In the genomic region with DNA sequence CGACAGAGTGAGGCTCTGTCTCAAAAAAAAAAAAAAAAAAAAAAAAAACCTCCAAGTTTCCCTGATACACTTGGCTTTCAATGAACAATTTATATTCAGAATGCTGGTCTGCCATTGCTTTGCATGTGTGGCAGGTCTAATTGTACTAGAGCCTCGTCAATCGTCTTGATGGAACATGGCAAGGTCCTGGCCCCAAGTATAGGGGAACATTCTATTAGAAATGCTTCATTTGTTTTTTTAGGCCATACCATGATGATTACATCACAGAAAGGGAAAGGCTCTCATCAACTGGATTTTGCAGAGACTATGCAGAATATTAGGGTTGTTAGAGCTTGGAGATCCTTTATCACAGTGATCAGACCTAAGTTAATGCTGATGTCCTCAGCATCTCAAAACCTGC, we compare ENCODE assay signal across 22 cellular contexts. TPM values are rescaled to one million over a fixed set of nuclear protein-coding genes. Genes with fewer than 3 reads are reported as not detected.
A peak's percentile ranks its signal among the peaks of the same experiment; 100 is the strongest.
DNase-seq lines count a peak whose midpoint lies in the region; ATAC-seq and TF ChIP-seq lines count a peak whose summit lies in the region.
"Had no signal": no experiment of that assay in that cellular context is flagged by ENCODE, and none has a peak within 500 bp of the region (broad histone marks: within the 10 kb centered on the region; RNA-seq: fewer than 3 reads in every experiment).

No MANE protein-coding gene starts in this region.

- ATAC-seq in esophagus mucosa, result no peak
- ATAC-seq: HepG2 had no signal

- no peaks in the 10 kb centered on the region for H3K9me3 ChIP-seq in MG63

- H3K27ac ChIP-seq in 22Rv1, result peak overlapping the region; percentile 56
- H3K27ac ChIP-seq: HL-60 had no signal

- DNase-seq in HFFc6 (peak; percentile 26), astrocyte of the hippocampus (ENCODE audit: low read depth, low spot score) (peak; percentile 16), nephron progenitor cell (no peak), MG63 (no peak), NCI-H2081 treated with DMSO at 0.1 percent for 48 hours (lab: John Stamatoyannopoulos, UW) (no peak), DMS 273 treated with DMSO at 0.1 percent for 48 hours (lab: John Stamatoyannopoulos, UW) (no peak)
- DNase-seq: 8988T; KBM-7; NCI-H1092 treated with DMSO at 0.1 percent for 48 hours; NCI-H1436 treated with DMSO at 0.1 percent for 48 hours; NCI-H1930; NCI-H345; NCI-H524; NCI-H774; NK-92 treated with Interleukin-12 subunit alpha and Interleukin-12 subunit beta, amount 100 ng/mL, for 24 hours; SIG-M5 had no signal

- H3K4me1 Mint-ChIP-seq in HFFc6 (ENCODE audit: low read depth) (peaks cover 11% of the 10 kb centered on the region), nephron progenitor cell (peaks cover 16% of the 10 kb centered on the region)
- H3K4me1 Mint-ChIP-seq: B cell, CD14-positive monocyte had no signal

- no peak overlapping the region for H3K4me3 ChIP-seq in MG63

- H3K4me3 Mint-ChIP-seq in HFFc6 (no peak overlapping the region), nephron progenitor cell (no peak overlapping the region)
- H3K4me3 Mint-ChIP-seq: B cell, CD14-positive monocyte had no signal

- H3K27me3 ChIP-seq in MG63, result no peaks in the 10 kb centered on the region

- H3K36me3 Mint-ChIP-seq in HFFc6 (ENCODE audit: low read depth) (no peaks in the 10 kb centered on the region), nephron progenitor cell (ENCODE audit: low read depth) (peaks cover 17% of the 10 kb centered on the region)
- H3K36me3 Mint-ChIP-seq: CD14-positive monocyte had no signal

- H3K9me3 Mint-ChIP-seq in HFFc6 (no peaks in the 10 kb centered on the region), nephron progenitor cell (no peaks in the 10 kb centered on the region)
- H3K9me3 Mint-ChIP-seq: CD14-positive monocyte had no signal

- TF ChIP-seq CTCF in 22Rv1 (IDR thresholded peaks at IDR 0.05) (no peak), HFFc6 (IDR thresholded peaks at IDR 0.05) (no peak), nephron progenitor cell (IDR thresholded peaks at IDR 0.05) (no peak)

- H3K36me3 ChIP-seq in MG63, result no peaks in the 10 kb centered on the region

- no peaks in the 10 kb centered on the region for H3K27me3 Mint-ChIP-seq in HFFc6 (ENCODE audit: insufficient read depth)
- H3K27me3 Mint-ChIP-seq in nephron progenitor cell (ENCODE audit: low read depth, poor library complexity), result no peaks in the 10 kb centered on the region
- H3K27me3 Mint-ChIP-seq: B cell had no signal

- H3K27ac Mint-ChIP-seq in HFFc6 (no peak overlapping the region), nephron progenitor cell (peak overlapping the region; percentile 62)
- H3K27ac Mint-ChIP-seq: B cell had no signal

RNA-seq across cellular contexts. Expression of gene SPRY2, which starts 28.0 kb away (rescaled TPM):
- total RNA-seq in HFFc6 (2021; fragmentation: NEBNext Ultra II Directional; extraction: Animal tissue kit (Norgen Biotek cat#: 25700)), result 10 to 100 TPM; 33.9 to 42.5 (median 41.5) TPM
- 11.8 TPM for total RNA-seq in esophagus mucosa
- 6.9 and 8.2 TPM in 2 replicates for total RNA-seq in MG63 (2014; rRNA removed; shearing (Covaris generic); ENCODE audit: low replicate concordance)

Comparison
In these comparisons a context has a peak if more than half of its experiments do, and no peak if none do; other contexts are left out.
1. DNase-seq: peak in HFFc6 (single experiment) and astrocyte of the hippocampus (single experiment); none in nephron progenitor cell (single experiment), MG63 (single experiment), NCI-H2081 treated with DMSO at 0.1 percent for 48 hours (single experiment) and DMS 273 treated with DMSO at 0.1 percent for 48 hours (single experiment).